In genomic region chr16:88805340-88805715, GRCh38 we compare ENCODE assay signal across 1 cellular context.
TF ChIP-seq lines count a peak whose summit lies in the region.

No MANE protein-coding gene starts in this region.

TF ChIP-seq in H1, 55 proteins besides CTCF, POLR2A, EP300 and RAD21:
- no peak for TF ChIP-seq GABPA (IDR thresholded peaks at IDR 0.05; ENCODE audit: borderline replicate concordance, insufficient read depth, low read length)
- TF ChIP-seq TAF1 (IDR thresholded peaks at IDR 0.05; ENCODE audit: low read depth, low read length): no peak
- no peak for TF ChIP-seq CTBP2 (IDR thresholded peaks at IDR 0.05; ENCODE audit: borderline replicate concordance, insufficient read depth, insufficient read length, low read length)
- TF ChIP-seq RXRA (IDR thresholded peaks at IDR 0.05; ENCODE audit: insufficient read depth, low read depth, low read length): no peak
- TF ChIP-seq EGR1 (IDR thresholded peaks at IDR 0.05; ENCODE audit: borderline replicate concordance, low read depth, low read length): no peak
- no peak for TF ChIP-seq CBX5 (IDR thresholded peaks at IDR 0.05; ENCODE audit: low read depth, low read length)
- TF ChIP-seq HDAC2 (IDR thresholded peaks at IDR 0.05; ENCODE audit: borderline replicate concordance in 1 of 2, low read depth in 2 of 2, low read length in 2 of 2): no peak
- no peak for TF ChIP-seq RBBP5 (IDR thresholded peaks at IDR 0.05; ENCODE audit: borderline replicate concordance, low read depth, low read length)
- TF ChIP-seq SIN3A (conservative IDR thresholded peaks at IDR 0.05 in 1 of 2, IDR thresholded peaks at IDR 0.05 in 1 of 2; ENCODE audit: low read depth in 1 of 2, low read length in 2 of 2): no peak
- no peak for TF ChIP-seq CHD7 (IDR thresholded peaks at IDR 0.05; ENCODE audit: insufficient replicate concordance, low read length)
